In the genomic region with DNA sequence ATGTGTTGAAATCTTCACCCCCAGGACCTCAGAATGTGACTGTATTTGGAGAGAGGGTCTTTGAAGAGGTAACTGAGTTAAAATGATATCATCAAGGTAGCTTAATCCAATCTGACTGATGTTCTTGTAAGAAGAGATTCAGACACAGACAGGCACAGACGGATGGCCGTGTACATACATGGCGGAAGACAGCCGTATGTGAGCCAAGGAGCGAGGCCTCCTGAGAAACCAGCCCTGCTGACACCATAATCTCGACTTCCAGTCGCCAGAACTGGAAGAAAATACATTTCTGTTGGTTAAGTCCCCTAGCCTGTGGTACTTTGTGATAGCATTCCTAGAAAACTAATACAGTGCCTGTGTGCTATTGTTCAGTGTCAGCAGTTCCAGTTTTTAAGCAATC, we compare ENCODE assay signal across 16 cellular contexts.
"Had no signal": no experiment of that assay in that cellular context is flagged by ENCODE, and none has a peak within 500 bp of the region (broad histone marks: within the 10 kb centered on the region; RNA-seq: fewer than 3 reads in every experiment).

No MANE protein-coding gene starts in this region.

- H3K27ac ChIP-seq: epithelial cell of prostate, esophagus squamous epithelium, left ventricle myocardium inferior, lower lobe of right lung, stomach, thoracic aorta, transverse colon had no signal

- H3K27me3 ChIP-seq: esophagus squamous epithelium, transverse colon had no signal

- H3K36me3 Mint-ChIP-seq: memory B cell, naive B cell had no signal

- H3K4me1 Mint-ChIP-seq: memory B cell, naive B cell had no signal

- ATAC-seq: lower lobe of right lung had no signal

- H3K4me3 ChIP-seq: esophagus squamous epithelium, left ventricle myocardium inferior, lower lobe of right lung, stomach, thoracic aorta, transverse colon had no signal

- H3K9me3 Mint-ChIP-seq: memory B cell had no signal

- H3K27ac Mint-ChIP-seq: memory B cell had no signal

- H3K4me1 ChIP-seq: esophagus squamous epithelium, left ventricle myocardium inferior, lower lobe of right lung, stomach, transverse colon had no signal

- DNase-seq: effector memory CD4-positive, alpha-beta T cell; esophagus squamous epithelium; foreskin fibroblast; left ventricle myocardium inferior; lower lobe of right lung; naive B cell; posterior cingulate gyrus; small intestine; stimulated activated CD4-positive, alpha-beta T cell treated with anti-CD3 and anti-CD28 coated beads, Interleukin-12 subunit alpha, Interleukin-12 subunit beta, amount 100 ng/mL, for 4 hours; stimulated activated naive CD4-positive, alpha-beta T cell; stomach; substantia nigra; transverse colon had no signal

- H3K4me3 Mint-ChIP-seq: memory B cell, naive B cell had no signal

- H3K9me3 ChIP-seq: esophagus squamous epithelium, left ventricle myocardium inferior, lower lobe of right lung, stomach, thoracic aorta, transverse colon had no signal

- H3K36me3 ChIP-seq: esophagus squamous epithelium, left ventricle myocardium inferior, lower lobe of right lung, stomach, thoracic aorta, transverse colon had no signal
